18 cellular contexts compared by ENCODE assay signal in the genomic region with DNA sequence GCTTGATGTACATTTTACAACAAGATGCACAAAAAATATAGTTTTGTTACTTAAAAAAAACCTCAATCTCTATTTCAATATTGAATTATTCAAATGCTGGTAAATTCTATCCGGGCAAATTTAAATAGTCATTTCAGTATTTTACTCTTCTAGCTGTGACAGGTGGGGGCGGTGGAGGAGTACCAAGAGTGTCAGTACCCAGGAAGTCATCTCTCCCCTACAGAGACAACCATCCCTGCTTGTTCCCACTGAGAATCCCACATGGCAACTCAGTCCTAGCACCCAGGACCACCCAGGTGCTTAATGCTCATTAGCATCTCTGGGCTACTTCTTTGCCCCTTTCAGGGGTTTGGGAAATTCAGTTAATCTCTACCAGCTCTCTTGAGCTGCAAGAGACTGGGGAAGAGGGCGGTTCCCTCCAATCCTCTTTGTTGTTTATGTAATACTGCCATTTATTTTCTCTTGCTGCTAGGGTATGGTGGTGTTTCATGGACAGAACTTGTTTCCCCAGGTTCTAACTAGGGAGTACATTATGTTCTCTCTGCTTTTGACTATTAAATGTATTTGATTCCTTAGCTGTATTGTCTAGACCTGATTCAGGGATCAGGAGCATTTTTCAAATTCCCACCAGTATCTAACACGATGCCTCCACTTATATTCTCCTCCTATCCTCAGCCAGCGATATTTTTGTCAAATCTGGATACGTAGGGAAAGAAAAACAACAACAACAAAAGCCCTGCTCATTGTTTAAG.
"Had no signal": no experiment of that assay in that cellular context is flagged by ENCODE, and none has a peak within 500 bp of the region (broad histone marks: within the 10 kb centered on the region; RNA-seq: fewer than 3 reads in every experiment).

No MANE protein-coding gene starts in this region.

- H3K4me3 ChIP-seq: lower lobe of right lung, upper lobe of left lung had no signal

- DNase-seq: activated CD4-positive, alpha-beta T cell treated with anti-CD3 and anti-CD28 coated beads, Interleukin-2, amount 10 ng/mL, durations not matched to agents 7 days and 5 days; activated CD4-positive, CD25-positive, alpha-beta regulatory T cell; activated CD8-positive, alpha-beta memory T cell treated with anti-CD3 and anti-CD28 coated beads, Interleukin-2, amount 50 U/mL, for 48 hours; activated gamma-delta T cell treated with Interleukin-2 at 50 U/mL for 16 hours; activated T-cell treated with anti-CD3 and anti-CD28 coated beads, Interleukin-2, amount 50 U/mL, for 72 hours; central memory CD4-positive, alpha-beta T cell; effector CD8-positive, alpha-beta T cell; glutamatergic neuron; immature natural killer cell; left cardiac atrium; lower lobe of right lung; naive B cell; posterior cingulate gyrus; small intestine; stimulated activated naive CD8-positive, alpha-beta T cell treated with anti-CD3 and anti-CD28 coated beads, Interleukin-15, Interleukin-2, amounts not matched to agents 100 U/mL and 50 U/mL, for 24 hours; upper lobe of left lung had no signal

- H3K27me3 Mint-ChIP-seq: activated CD4-positive, alpha-beta T cell treated with anti-CD3 and anti-CD28 coated beads, Interleukin-2, amount 10 ng/mL, durations not matched to agents 7 days and 5 days; activated naive CD8-positive, alpha-beta T cell; naive B cell had no signal

- H3K36me3 ChIP-seq: lower lobe of right lung, upper lobe of left lung had no signal

- H3K4me1 Mint-ChIP-seq: activated CD4-positive, alpha-beta T cell treated with anti-CD3 and anti-CD28 coated beads, Interleukin-2, amount 10 ng/mL, durations not matched to agents 7 days and 5 days; immature natural killer cell; naive B cell had no signal

- H3K27ac Mint-ChIP-seq: activated CD4-positive, alpha-beta T cell treated with anti-CD3 and anti-CD28 coated beads, Interleukin-2, amount 10 ng/mL, durations not matched to agents 7 days and 5 days; activated naive CD8-positive, alpha-beta T cell; activated T-cell treated with anti-CD3 and anti-CD28 coated beads, Interleukin-2, amount 50 U/mL, for 72 hours; immature natural killer cell; naive B cell; T-helper 2 cell treated with Interferon-gamma antibody and Interleukin-4, amounts not matched to agents 5 μg/mL and 100 μg/mL, for 36 hours had no signal

- H3K36me3 Mint-ChIP-seq: activated naive CD8-positive, alpha-beta T cell; naive B cell had no signal

- H3K27ac ChIP-seq: lower lobe of right lung, upper lobe of left lung had no signal

- H3K4me3 Mint-ChIP-seq: activated CD4-positive, alpha-beta T cell treated with anti-CD3 and anti-CD28 coated beads, Interleukin-2, amount 10 ng/mL, durations not matched to agents 7 days and 5 days; activated naive CD8-positive, alpha-beta T cell; activated T-cell treated with anti-CD3 and anti-CD28 coated beads, Interleukin-2, amount 50 U/mL, for 72 hours; immature natural killer cell; naive B cell; T-helper 2 cell treated with Interferon-gamma antibody and Interleukin-4, amounts not matched to agents 5 μg/mL and 100 μg/mL, for 36 hours had no signal

- H3K4me1 ChIP-seq: lower lobe of right lung, upper lobe of left lung had no signal

- ATAC-seq: activated T-cell treated with anti-CD3 and anti-CD28 coated beads, Interleukin-2, amount 50 U/mL, for 72 hours; left cardiac atrium; lower lobe of right lung; stimulated activated naive CD8-positive, alpha-beta T cell treated with anti-CD3 and anti-CD28 coated beads, Interleukin-15, Interleukin-2, amounts not matched to agents 100 U/mL and 50 U/mL, for 24 hours had no signal

- H3K27me3 ChIP-seq: upper lobe of left lung had no signal

- H3K9me3 ChIP-seq: lower lobe of right lung, upper lobe of left lung had no signal
